1 cellular context compared by ENCODE assay signal in genomic region chr2:74201596-74201995, GRCh38.
TF ChIP-seq lines count a peak whose summit lies in the region.

No MANE protein-coding gene starts in this region.

TF ChIP-seq in GM12878, 131 proteins besides CTCF, POLR2A, EP300 and RAD21:
- no peak for TF ChIP-seq SUZ12 (IDR thresholded peaks at IDR 0.05; ENCODE audit: unreplicated experiment)
